1 cellular context compared by ENCODE assay signal in genomic region chrX:80237072-80237471, GRCh38.
TF ChIP-seq lines count a peak whose summit lies in the region.

No MANE protein-coding gene starts in this region.

TF ChIP-seq in GM23338, 12 proteins besides CTCF, POLR2A, EP300 and RAD21 (continued from another document):
- no peak for TF ChIP-seq ZNF462 (CRISPR knock-in tag; IDR thresholded peaks at IDR 0.05)
- no peak for TF ChIP-seq POLR2AphosphoS5 (IDR thresholded peaks at IDR 0.05; ENCODE audit: low read depth)
- no peak for TF ChIP-seq STAT1 (IDR thresholded peaks at IDR 0.05; ENCODE audit: unreplicated experiment)
- TF ChIP-seq ZNF331 (CRISPR knock-in tag; IDR thresholded peaks at IDR 0.05; ENCODE audit: low read depth) = no peak
- no peak for TF ChIP-seq ZNF114 (CRISPR knock-in tag; IDR thresholded peaks at IDR 0.05)
- TF ChIP-seq ETS1 (IDR thresholded peaks at IDR 0.05) = no peak
- no peak for TF ChIP-seq CREB1 (CRISPR knock-in tag; IDR thresholded peaks at IDR 0.05; ENCODE audit: low read depth)
- TF ChIP-seq JUNB (IDR thresholded peaks at IDR 0.05; ENCODE audit: unreplicated experiment) = no peak
- no peak for TF ChIP-seq EZH2 (IDR thresholded peaks at IDR 0.05; ENCODE audit: low read depth, unreplicated experiment)
